ENCODE assay signal across 13 cellular contexts in the genomic region with DNA sequence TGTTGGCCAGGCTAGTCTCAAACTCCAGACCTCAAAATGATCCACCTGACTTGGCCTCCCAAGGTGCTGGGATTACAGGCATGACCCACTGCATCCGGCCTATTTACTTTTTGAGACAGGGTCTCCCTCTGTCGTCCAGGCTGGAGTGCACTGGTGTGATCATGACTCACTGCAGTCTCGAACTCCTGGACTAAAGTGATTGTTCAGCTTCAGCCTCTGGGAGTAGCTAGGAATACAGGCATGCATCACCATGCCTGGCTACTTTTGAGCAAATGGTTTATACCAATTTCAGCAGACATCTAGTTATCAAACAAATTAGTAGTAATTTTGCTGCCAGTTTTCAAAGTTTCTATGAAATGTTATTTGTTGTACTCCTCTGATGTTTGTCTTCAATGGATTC. TPM values are rescaled to one million over a fixed set of nuclear protein-coding genes. Genes with fewer than 3 reads are reported as not detected.
DNase-seq lines count a peak whose midpoint lies in the region; ATAC-seq and TF ChIP-seq lines count a peak whose summit lies in the region.
"Had no signal": no experiment of that assay in that cellular context is flagged by ENCODE, and none has a peak within 500 bp of the region (broad histone marks: within the 10 kb centered on the region; RNA-seq: fewer than 3 reads in every experiment).

No MANE protein-coding gene starts in this region.

- peaks cover 0 to 7% (median 3%) of the 10 kb centered on the region in 7 donors for H3K9me3 Mint-ChIP-seq in CD4-positive, CD25-positive, alpha-beta regulatory T cell
- H3K9me3 Mint-ChIP-seq in GM23338 (no peaks in the 10 kb centered on the region; the same call in 1 of the 3 replicates), mesothelial cell of epicardium (peaks cover 11% of the 10 kb centered on the region)
- H3K9me3 Mint-ChIP-seq in activated T-helper 17 cell treated with anti-CD3 and anti-CD28 coated beads, Interleukin-2, amount 50 U/mL, for 72 hours, result no peaks in the 10 kb centered on the region

- H3K4me1 Mint-ChIP-seq in CD4-positive, CD25-positive, alpha-beta regulatory T cell, result peaks cover 37 to 63% (median 54%) of the 10 kb centered on the region in 4 donors
- H3K4me1 Mint-ChIP-seq in GM23338, result peaks cover 31% of the 10 kb centered on the region
- peaks cover 34% of the 10 kb centered on the region for H3K4me1 Mint-ChIP-seq in activated T-helper 17 cell treated with anti-CD3 and anti-CD28 coated beads, Interleukin-2, amount 50 U/mL, for 72 hours
- peaks cover 39% of the 10 kb centered on the region for H3K4me1 Mint-ChIP-seq in mesothelial cell of epicardium

- H3K4me3 Mint-ChIP-seq in CD4-positive, CD25-positive, alpha-beta regulatory T cell, result peak overlapping the region; percentile 96 to 99 (median 97)
- H3K4me3 Mint-ChIP-seq in GM23338 (peak overlapping the region; percentile 91; the same call in 2 of the 3 replicates), mesothelial cell of epicardium (peak overlapping the region; percentile 100)
- peak overlapping the region; percentile 94 for H3K4me3 Mint-ChIP-seq in activated T-helper 17 cell treated with anti-CD3 and anti-CD28 coated beads, Interleukin-2, amount 50 U/mL, for 72 hours

- peaks cover 41% of the 10 kb centered on the region for H3K36me3 Mint-ChIP-seq in CD4-positive, CD25-positive, alpha-beta regulatory T cell
- peaks cover 31% of the 10 kb centered on the region for H3K36me3 Mint-ChIP-seq in GM23338 (ENCODE audit: low read depth)
- peaks cover 60% of the 10 kb centered on the region for H3K36me3 Mint-ChIP-seq in activated T-helper 17 cell treated with anti-CD3 and anti-CD28 coated beads, Interleukin-2, amount 50 U/mL, for 72 hours (ENCODE audit: low read depth)
- peaks cover 24% of the 10 kb centered on the region for H3K36me3 Mint-ChIP-seq in mesothelial cell of epicardium

- peak overlapping the region; percentile 7 to 99 (median 97) for H3K27ac Mint-ChIP-seq in CD4-positive, CD25-positive, alpha-beta regulatory T cell
- H3K27ac Mint-ChIP-seq in GM23338 (no peak overlapping the region), mesothelial cell of epicardium (peak overlapping the region; percentile 63)
- peak overlapping the region; percentile 100 for H3K27ac Mint-ChIP-seq in activated T-helper 17 cell treated with anti-CD3 and anti-CD28 coated beads, Interleukin-2, amount 50 U/mL, for 72 hours

- no peaks in the 10 kb centered on the region for H3K9me3 ChIP-seq in CD4-positive, CD25-positive, alpha-beta regulatory T cell (ENCODE audit: control insufficient read depth in 2 of 2, low read length in 2 of 2)
- H3K9me3 ChIP-seq: ovary, transverse colon had no signal

- no peak overlapping the region for H2AFZ ChIP-seq in GM23338

- peak overlapping the region; percentile 83 for H3K4me3 ChIP-seq in CD4-positive, CD25-positive, alpha-beta regulatory T cell (ENCODE audit: low read depth, low read length)
- no peak overlapping the region for H3K4me3 ChIP-seq in GM23338

- H4K20me1 ChIP-seq in GM23338 (replicated peaks; ENCODE audit: insufficient read depth), result no peaks in the 10 kb centered on the region; the same call in 1 of the 2 replicates

- H3K4me1 ChIP-seq in CD4-positive, CD25-positive, alpha-beta regulatory T cell (ENCODE audit: control insufficient read depth, insufficient read depth, low read length, poor library complexity, severe bottlenecking), result peaks cover 37% of the 10 kb centered on the region
- H3K4me1 ChIP-seq in GM23338 (ENCODE audit: insufficient read depth), result peaks cover 11% of the 10 kb centered on the region; the same call in 1 of the 2 replicates

- H3K79me2 ChIP-seq in GM23338 (replicated peaks; ENCODE audit: insufficient read depth), result peaks cover 38% of the 10 kb centered on the region

- peaks cover 9% of the 10 kb centered on the region for H3K27me3 Mint-ChIP-seq in CD4-positive, CD25-positive, alpha-beta regulatory T cell
- peaks cover 8% of the 10 kb centered on the region for H3K27me3 Mint-ChIP-seq in GM23338 (ENCODE audit: insufficient read depth, low read depth, poor library complexity)
- H3K27me3 Mint-ChIP-seq in activated T-helper 17 cell treated with anti-CD3 and anti-CD28 coated beads, Interleukin-2, amount 50 U/mL, for 72 hours, result no peaks in the 10 kb centered on the region
- no peaks in the 10 kb centered on the region for H3K27me3 Mint-ChIP-seq in mesothelial cell of epicardium (ENCODE audit: low read depth)

- no peaks in the 10 kb centered on the region for H3K27me3 ChIP-seq in CD4-positive, CD25-positive, alpha-beta regulatory T cell (ENCODE audit: control insufficient read depth, insufficient read depth, low read length)
- H3K27me3 ChIP-seq in GM23338 (ENCODE audit: insufficient read depth), result no peaks in the 10 kb centered on the region
- H3K27me3 ChIP-seq: ovary, transverse colon had no signal

- no peak for ATAC-seq in CD4-positive, CD25-positive, alpha-beta regulatory T cell (ENCODE audit: low read depth in 2 of 2)
- ATAC-seq in GM23338 (no peak), GM21515 (IDR thresholded peaks at IDR 0.05; ENCODE audit: unreplicated experiment) (no peak), left colon (no peak), HG03159 (IDR thresholded peaks at IDR 0.05; ENCODE audit: unreplicated experiment) (no peak)
- no peak for ATAC-seq in activated T-helper 17 cell treated with anti-CD3 and anti-CD28 coated beads, Interleukin-2, amount 50 U/mL, for 72 hours (replicated peaks)

- H3K27ac ChIP-seq in CD4-positive, CD25-positive, alpha-beta regulatory T cell (ENCODE audit: insufficient read depth, low read length, poor library complexity, severe bottlenecking), result no peak overlapping the region
- H3K27ac ChIP-seq in GM23338 (ENCODE audit: low read depth), result no peak overlapping the region
- H3K27ac ChIP-seq: ovary had no signal

- no peaks in the 10 kb centered on the region for H3F3A ChIP-seq in GM23338 (replicated peaks; ENCODE audit: low read depth)

- H3K4me2 ChIP-seq in GM23338, result no peak overlapping the region; the same call in 1 of the 2 replicates

- H3K9me2 ChIP-seq in GM23338 (ENCODE audit: insufficient read depth), result no peaks in the 10 kb centered on the region

- TF ChIP-seq CTCF in GM23338 (conservative IDR thresholded peaks at IDR 0.05; ENCODE audit: low read depth in 2 of 2) (no peak), mesothelial cell of epicardium (IDR thresholded peaks at IDR 0.05; ENCODE audit: unreplicated experiment) (no peak)

- no peak for DNase-seq in CD4-positive, CD25-positive, alpha-beta regulatory T cell
- DNase-seq in GM23338 (ENCODE audit: low spot score) (no peak), mesothelial cell of epicardium (ENCODE audit: low spot score in 2 of 2, unreplicated experiment in 2 of 2) (no peak), NCI-H2227 (lab: John Stamatoyannopoulos, UW; ENCODE audit: unreplicated experiment) (no peak), left colon (no peak)
- DNase-seq: activated naive CD4-positive, alpha-beta T cell treated with anti-CD3 and anti-CD28 coated beads, Interleukin-2, amount 50 U/mL, for 16 hours; MV-4-11; NK-92 treated with Interleukin-12 subunit alpha and Interleukin-12 subunit beta, amount 100 ng/mL, for 24 hours; ovary; transverse colon had no signal

- peaks cover 19% of the 10 kb centered on the region for H3K36me3 ChIP-seq in CD4-positive, CD25-positive, alpha-beta regulatory T cell (ENCODE audit: control insufficient read depth, insufficient read depth, low read length)
- H3K36me3 ChIP-seq in GM23338 (ENCODE audit: insufficient read depth), result peaks cover 12% of the 10 kb centered on the region; the same call in 1 of the 2 replicates
- H3K36me3 ChIP-seq: ovary had no signal

- intact Hi-C loops in left colon (cut with DNase I, micrococcal nuclease), result no loop called here

TF ChIP-seq in GM23338, 12 proteins besides CTCF, POLR2A, EP300 and RAD21 (continues in another document):
- TF ChIP-seq CREB1 (CRISPR knock-in tag; IDR thresholded peaks at IDR 0.05; ENCODE audit: low read depth), result no peak
- no peak for TF ChIP-seq ZNF114 (CRISPR knock-in tag; IDR thresholded peaks at IDR 0.05)
- no peak for TF ChIP-seq JUNB (IDR thresholded peaks at IDR 0.05; ENCODE audit: unreplicated experiment)
- TF ChIP-seq STAT1 (IDR thresholded peaks at IDR 0.05; ENCODE audit: unreplicated experiment), result no peak
- TF ChIP-seq NANOG (IDR thresholded peaks at IDR 0.05; ENCODE audit: borderline replicate concordance), result no peak
- no peak for TF ChIP-seq POLR2AphosphoS5 (IDR thresholded peaks at IDR 0.05; ENCODE audit: low read depth)
- TF ChIP-seq, protein P1, sequence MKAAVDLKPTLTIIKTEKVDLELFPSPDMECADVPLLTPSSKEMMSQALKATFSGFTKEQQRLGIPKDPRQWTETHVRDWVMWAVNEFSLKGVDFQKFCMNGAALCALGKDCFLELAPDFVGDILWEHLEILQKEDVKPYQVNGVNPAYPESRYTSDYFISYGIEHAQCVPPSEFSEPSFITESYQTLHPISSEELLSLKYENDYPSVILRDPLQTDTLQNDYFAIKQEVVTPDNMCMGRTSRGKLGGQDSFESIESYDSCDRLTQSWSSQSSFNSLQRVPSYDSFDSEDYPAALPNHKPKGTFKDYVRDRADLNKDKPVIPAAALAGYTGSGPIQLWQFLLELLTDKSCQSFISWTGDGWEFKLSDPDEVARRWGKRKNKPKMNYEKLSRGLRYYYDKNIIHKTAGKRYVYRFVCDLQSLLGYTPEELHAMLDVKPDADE (IDR thresholded peaks at IDR 0.05), result no peak
- TF ChIP-seq EZH2 (IDR thresholded peaks at IDR 0.05; ENCODE audit: low read depth, unreplicated experiment), result no peak

RNA-seq across cellular contexts. Expression of a gene that starts 2.2 kb away (rescaled TPM):
- 205 TPM for total RNA-seq in CD4-positive, CD25-positive, alpha-beta regulatory T cell
- 100 to 1,000 TPM in 1 of 4 donors, 10 to 100 TPM in 3; 80.5 to 100 (median 89.4) TPM for polyA plus RNA-seq in CD4-positive, CD25-positive, alpha-beta regulatory T cell
- total RNA-seq in GM23338 (2014; rRNA removed; shearing (Covaris generic)), result 106 and 116 TPM in 2 replicates
- polyA plus RNA-seq in GM23338 (2016; fragmentation: Nextera tagmentation; extraction: Ambion mirVana), result 52.8 and 59.4 TPM in 2 replicates
- total RNA-seq in activated T-helper 17 cell treated with anti-CD3 and anti-CD28 coated beads, Interleukin-2, amount 50 U/mL, for 72 hours, result 100 to 1,000 TPM; 119 to 123 TPM
- total RNA-seq in mesothelial cell of epicardium, result 133 to 141 TPM (median 139 TPM) in 3 replicates
- total RNA-seq in left colon, result 100 to 1,000 TPM in 1 of 2 donors, 10 to 100 TPM in 1; 96.9 to 112 TPM
